ENCODE assay signal across 8 cellular contexts in genomic region chr1:6445062-6445763, GRCh38. TPM values are rescaled to one million over a fixed set of nuclear protein-coding genes. Genes with fewer than 3 reads are reported as not detected.
DNase-seq lines count a peak whose midpoint lies in the region; ATAC-seq and TF ChIP-seq lines count a peak whose summit lies in the region.

No MANE protein-coding gene starts in this region.

- no peak overlapping the region for H4K8ac ChIP-seq in H9 (replicated peaks; ENCODE audit: insufficient read length, low read depth, low read length)

- H3K27me3 ChIP-seq in H9 (ENCODE audit: insufficient read depth, low read length) (peaks cover 4% of the 10 kb centered on the region; the same call in 1 of the 2 replicates), tibial artery (peaks cover 0 to 75% of the 10 kb centered on the region in 2 donors)

- no peak overlapping the region for H3K4me3 ChIP-seq in tibial artery

- H3K79me1 ChIP-seq in H9 (ENCODE audit: insufficient read depth, low read depth, low read length, poor library complexity, severe bottlenecking), result no peaks in the 10 kb centered on the region

- CTCF ChIA-PET in activated CD4-positive, alpha-beta memory T cell treated with anti-CD3 and anti-CD28 coated beads for 36 hours (lab: Charles Lee), result interaction anchor here (0.7 to 5.0 kb wide), 8 partner anchors 9 to 442 kb away, joined by 3 to 21 read pairs (median 6); no protein-coding TSS in a partner anchor

- H3K27me3 Mint-ChIP-seq in H9 (ENCODE audit: low read depth), result peaks cover 17% of the 10 kb centered on the region
- peaks cover 33% of the 10 kb centered on the region for H3K27me3 Mint-ChIP-seq in activated CD4-positive, alpha-beta memory T cell treated with anti-CD3 and anti-CD28 coated beads for 36 hours
- peaks cover 34% of the 10 kb centered on the region for H3K27me3 Mint-ChIP-seq in activated T-helper 2 cell treated with anti-CD3 and anti-CD28 coated beads, Interferon-gamma antibody, Interleukin-2, Interleukin-4, amounts not matched to agents 10 μg/mL and 5 μg/mL and 100 μg/mL, durations not matched to agents 14 hours and 24 hours and 36 hours (ENCODE audit: low read depth)

- no CpG with 5 or more reads among the region's 19 CpGs for WGBS in H9 (ENCODE audit: extremely low coverage, insufficient read length, low lambda C conversion rate)

- H4K5ac ChIP-seq in H9 (ENCODE audit: insufficient read length, low read depth, low read length), result no peak overlapping the region

- intact Hi-C loops in activated CD4-positive, alpha-beta memory T cell treated with anti-CD3 and anti-CD28 coated beads for 36 hours (cut with micrococcal nuclease), result no loop called here
- intact Hi-C loops in left cardiac atrium (cut with DNase I) (no loop called here), tibial artery (cut with DNase I; ENCODE audit: low total_unique reads) (no loop called here)
- intact Hi-C loops in activated T-helper 2 cell treated with anti-CD3 and anti-CD28 coated beads, Interferon-gamma antibody, Interleukin-2, Interleukin-4, amounts not matched to agents 10 μg/mL and 5 μg/mL and 100 μg/mL, durations not matched to agents 14 hours and 24 hours and 36 hours (cut with micrococcal nuclease), result no loop called here

- DNase-seq in AG20443 (ENCODE audit: low spot score) (peak; percentile 68), H9 (peak; percentile 83), left cardiac atrium (no peak), tibial artery (no peak), cortex of kidney (lab: John Stamatoyannopoulos, UW) (no peak)
- DNase-seq in activated CD4-positive, alpha-beta memory T cell treated with anti-CD3 and anti-CD28 coated beads for 36 hours, result peak; percentile 66
- no peak for DNase-seq in activated T-helper 2 cell treated with anti-CD3 and anti-CD28 coated beads, Interferon-gamma antibody, Interleukin-2, Interleukin-4, amounts not matched to agents 10 μg/mL and 5 μg/mL and 100 μg/mL, durations not matched to agents 14 hours and 24 hours and 36 hours (ENCODE audit: low spot score)

- TF ChIP-seq CTCF in H9 (conservative IDR thresholded peaks at IDR 0.05), result peak; percentile 70
- peak; percentile 14 for TF ChIP-seq CTCF in tibial artery (IDR thresholded peaks at IDR 0.05)

- POLR2A ChIA-PET in activated CD4-positive, alpha-beta memory T cell treated with anti-CD3 and anti-CD28 coated beads for 36 hours (lab: Charles Lee), result no interaction called here

- no peak overlapping the region for H2AFZ ChIP-seq in H9 (ENCODE audit: low read length)

- no peaks in the 10 kb centered on the region for H3K9me3 ChIP-seq in H9 (ENCODE audit: control insufficient read depth, low read depth, low read length)
- no peaks in the 10 kb centered on the region for H3K9me3 ChIP-seq in tibial artery

- no peaks in the 10 kb centered on the region for H3K9me3 Mint-ChIP-seq in H9
- H3K9me3 Mint-ChIP-seq in activated CD4-positive, alpha-beta memory T cell treated with anti-CD3 and anti-CD28 coated beads for 36 hours, result no peaks in the 10 kb centered on the region
- no peaks in the 10 kb centered on the region for H3K9me3 Mint-ChIP-seq in activated T-helper 2 cell treated with anti-CD3 and anti-CD28 coated beads, Interferon-gamma antibody, Interleukin-2, Interleukin-4, amounts not matched to agents 10 μg/mL and 5 μg/mL and 100 μg/mL, durations not matched to agents 14 hours and 24 hours and 36 hours

- H2BK12ac ChIP-seq in H9 (ENCODE audit: insufficient read length, low read depth, low read length), result no peak overlapping the region

- H2BK20ac ChIP-seq in H9 (ENCODE audit: low read depth, low read length, poor library complexity, severe bottlenecking), result no peak overlapping the region

- no peak overlapping the region for H3K18ac ChIP-seq in H9 (ENCODE audit: insufficient read length, low read depth, low read length)

- peaks cover 8% of the 10 kb centered on the region for H3K23me2 ChIP-seq in H9 (ENCODE audit: insufficient read length, low read depth, low read length, poor library complexity, severe bottlenecking)

- H3K4me1 ChIP-seq in H9 (ENCODE audit: insufficient read depth, low read length) (no peaks in the 10 kb centered on the region; the same call in 1 of the 2 replicates), tibial artery (peaks cover 0 to 31% (median 26%) of the 10 kb centered on the region in 4 donors)

- H3K27ac Mint-ChIP-seq in H9, result peak overlapping the region in 2 of 3 experiments; percentile 7 to 28; a peak in 2 of 7 replicates
- H3K27ac Mint-ChIP-seq in activated CD4-positive, alpha-beta memory T cell treated with anti-CD3 and anti-CD28 coated beads for 36 hours, result no peak overlapping the region
- no peak overlapping the region for H3K27ac Mint-ChIP-seq in activated T-helper 2 cell treated with anti-CD3 and anti-CD28 coated beads, Interferon-gamma antibody, Interleukin-2, Interleukin-4, amounts not matched to agents 10 μg/mL and 5 μg/mL and 100 μg/mL, durations not matched to agents 14 hours and 24 hours and 36 hours

- no peak overlapping the region for H3T11ph ChIP-seq in H9 (ENCODE audit: low read length)

- H3K56ac ChIP-seq in H9 (ENCODE audit: insufficient read length, low read depth, low read length), result no peak overlapping the region

- no peaks in the 10 kb centered on the region for H3K79me2 ChIP-seq in H9 (ENCODE audit: insufficient read depth, low read length)

- no peak overlapping the region for H3K27ac ChIP-seq in H9 (ENCODE audit: insufficient read length, low read depth, low read length)
- no peak overlapping the region for H3K27ac ChIP-seq in tibial artery

- ATAC-seq in left cardiac atrium (peak; percentile 25 to 35), HG03196 (IDR thresholded peaks at IDR 0.05; ENCODE audit: unreplicated experiment) (no peak)

- H4K20me1 ChIP-seq in H9 (ENCODE audit: control insufficient read depth, insufficient read depth, insufficient read length), result no peaks in the 10 kb centered on the region

- peak overlapping the region in 1 of 2 experiments; percentile 25; a peak in 2 of 5 replicates for H3K4me3 Mint-ChIP-seq in H9
- no peak overlapping the region for H3K4me3 Mint-ChIP-seq in activated CD4-positive, alpha-beta memory T cell treated with anti-CD3 and anti-CD28 coated beads for 36 hours
- H3K4me3 Mint-ChIP-seq in activated T-helper 2 cell treated with anti-CD3 and anti-CD28 coated beads, Interferon-gamma antibody, Interleukin-2, Interleukin-4, amounts not matched to agents 10 μg/mL and 5 μg/mL and 100 μg/mL, durations not matched to agents 14 hours and 24 hours and 36 hours (ENCODE audit: low read depth), result no peak overlapping the region

- H2BK120ac ChIP-seq in H9 (ENCODE audit: low read depth, low read length, poor library complexity, severe bottlenecking), result no peak overlapping the region

- H3K4me1 Mint-ChIP-seq in H9, result peaks cover 31 to 42% of the 10 kb centered on the region in 2 experiments
- H3K4me1 Mint-ChIP-seq in activated CD4-positive, alpha-beta memory T cell treated with anti-CD3 and anti-CD28 coated beads for 36 hours (ENCODE audit: low read depth), result peaks cover 20% of the 10 kb centered on the region
- H3K4me1 Mint-ChIP-seq in activated T-helper 2 cell treated with anti-CD3 and anti-CD28 coated beads, Interferon-gamma antibody, Interleukin-2, Interleukin-4, amounts not matched to agents 10 μg/mL and 5 μg/mL and 100 μg/mL, durations not matched to agents 14 hours and 24 hours and 36 hours (ENCODE audit: low read depth), result peaks cover 9% of the 10 kb centered on the region

- no peak overlapping the region for H4K91ac ChIP-seq in H9 (ENCODE audit: insufficient read length, low read depth, low read length)

- H2BK15ac ChIP-seq in H9 (ENCODE audit: low read depth, low read length), result no peak overlapping the region

- no peak overlapping the region for H3K4ac ChIP-seq in H9 (ENCODE audit: low read depth, low read length)

- H3K9ac ChIP-seq in H9 (ENCODE audit: extremely low read depth, insufficient read length, low read length), result no peak overlapping the region

- no peak overlapping the region for H3K23ac ChIP-seq in H9 (ENCODE audit: insufficient read length, low read depth, low read length)

- H3K36me3 ChIP-seq in tibial artery, result no peaks in the 10 kb centered on the region

- no peak overlapping the region for H2AK5ac ChIP-seq in H9 (ENCODE audit: insufficient read length, low read length)

- no peak overlapping the region for H3K4me2 ChIP-seq in H9 (ENCODE audit: insufficient read depth, insufficient read length, low read length)

- no peaks in the 10 kb centered on the region; a peak in 1 of 7 replicates for H3K36me3 Mint-ChIP-seq in H9 (ENCODE audit: insufficient read depth in 1 of 3, low read depth in 3 of 3)
- H3K36me3 Mint-ChIP-seq in activated CD4-positive, alpha-beta memory T cell treated with anti-CD3 and anti-CD28 coated beads for 36 hours, result no peaks in the 10 kb centered on the region
- no peaks in the 10 kb centered on the region for H3K36me3 Mint-ChIP-seq in activated T-helper 2 cell treated with anti-CD3 and anti-CD28 coated beads, Interferon-gamma antibody, Interleukin-2, Interleukin-4, amounts not matched to agents 10 μg/mL and 5 μg/mL and 100 μg/mL, durations not matched to agents 14 hours and 24 hours and 36 hours (ENCODE audit: low read depth)

- H2BK5ac ChIP-seq in H9 (ENCODE audit: insufficient read length, low read length), result no peak overlapping the region

- H3K14ac ChIP-seq in H9 (ENCODE audit: insufficient read depth, low read length), result no peak overlapping the region; the same call in 1 of the 2 replicates

RNA-seq across cellular contexts. Expression of gene ESPN, which starts 20.6 kb away (rescaled TPM):
- total RNA-seq in H9 (2021), result 53.1 and 59.3 TPM in 2 replicates
- 1 to 10 TPM in 1 of 2 experiments, under 1 TPM in 1; 0.83 to 1.5 TPM for total RNA-seq in activated CD4-positive, alpha-beta memory T cell treated with anti-CD3 and anti-CD28 coated beads for 36 hours
- total RNA-seq in left cardiac atrium, result under 1 TPM; 0.42 to 0.44 TPM
- 0.87 and 1.0 TPM in 2 replicates for total RNA-seq in activated T-helper 2 cell treated with anti-CD3 and anti-CD28 coated beads, Interferon-gamma antibody, Interleukin-2, Interleukin-4, amounts not matched to agents 10 μg/mL and 5 μg/mL and 100 μg/mL, durations not matched to agents 14 hours and 24 hours and 36 hours

RNA-seq across cellular contexts. Expression of gene TNFRSF25, which starts 20.8 kb away (rescaled TPM):
- total RNA-seq in H9 (2021) (18.3 and 19.4 TPM in 2 replicates), left cardiac atrium (1 to 10 TPM; 5.5 to 5.9 TPM)
- total RNA-seq in activated CD4-positive, alpha-beta memory T cell treated with anti-CD3 and anti-CD28 coated beads for 36 hours, result 10 to 100 TPM; 90.0 to 97.4 TPM
- total RNA-seq in activated T-helper 2 cell treated with anti-CD3 and anti-CD28 coated beads, Interferon-gamma antibody, Interleukin-2, Interleukin-4, amounts not matched to agents 10 μg/mL and 5 μg/mL and 100 μg/mL, durations not matched to agents 14 hours and 24 hours and 36 hours, result 88.0 and 89.7 TPM in 2 replicates

RNA-seq across cellular contexts. Expression of gene HES2, which starts 25.5 kb away (rescaled TPM):
- total RNA-seq in H9 (2021) (0.81 and 1.2 TPM in 2 replicates), left cardiac atrium (under 1 TPM in 1 of 2 donors, not detected in 1; 0.37 TPM)
- total RNA-seq in activated CD4-positive, alpha-beta memory T cell treated with anti-CD3 and anti-CD28 coated beads for 36 hours, result under 1 TPM in 1 of 2 experiments, not detected in 1; 0.07 TPM
- 0.21 and 0.51 TPM in 2 replicates for total RNA-seq in activated T-helper 2 cell treated with anti-CD3 and anti-CD28 coated beads, Interferon-gamma antibody, Interleukin-2, Interleukin-4, amounts not matched to agents 10 μg/mL and 5 μg/mL and 100 μg/mL, durations not matched to agents 14 hours and 24 hours and 36 hours

RNA-seq across cellular contexts. Expression of gene PLEKHG5, which starts 46.3 kb away (rescaled TPM):
- 20.7 and 22.3 TPM in 2 replicates for total RNA-seq in H9 (2021)
- 1 to 10 TPM; 2.1 to 2.2 TPM for total RNA-seq in activated CD4-positive, alpha-beta memory T cell treated with anti-CD3 and anti-CD28 coated beads for 36 hours
- total RNA-seq in left cardiac atrium, result 10 to 100 TPM; 10.7 to 11.8 TPM
- total RNA-seq in activated T-helper 2 cell treated with anti-CD3 and anti-CD28 coated beads, Interferon-gamma antibody, Interleukin-2, Interleukin-4, amounts not matched to agents 10 μg/mL and 5 μg/mL and 100 μg/mL, durations not matched to agents 14 hours and 24 hours and 36 hours, result 1.1 and 1.6 TPM in 2 replicates

RNA-seq across cellular contexts. Expression of gene ACOT7, which starts 51.6 kb away (rescaled TPM):
- total RNA-seq in H9 (2021) (85.2 and 87.4 TPM in 2 replicates), left cardiac atrium (10 to 100 TPM in 1 of 2 donors, 1 to 10 TPM in 1; 9.9 to 12.9 TPM)
- 10 to 100 TPM; 93.8 to 94.6 TPM for total RNA-seq in activated CD4-positive, alpha-beta memory T cell treated with anti-CD3 and anti-CD28 coated beads for 36 hours
- total RNA-seq in activated T-helper 2 cell treated with anti-CD3 and anti-CD28 coated beads, Interferon-gamma antibody, Interleukin-2, Interleukin-4, amounts not matched to agents 10 μg/mL and 5 μg/mL and 100 μg/mL, durations not matched to agents 14 hours and 24 hours and 36 hours, result 128 and 132 TPM in 2 replicates

Comparison
In these comparisons a context has a peak if more than half of its experiments do, and no peak if none do; other contexts are left out.
1. DNase-seq: peak in AG20443 (single experiment), H9 (single experiment) and activated CD4-positive, alpha-beta memory T cell treated with anti-CD3 and anti-CD28 coated beads for 36 hours (single experiment); none in left cardiac atrium (single experiment), tibial artery (0 of 2), cortex of kidney (single experiment) and activated T-helper 2 cell treated with anti-CD3 and anti-CD28 coated beads, Interferon-gamma antibody, Interleukin-2, Interleukin-4, amounts not matched to agents 10 μg/mL and 5 μg/mL and 100 μg/mL, durations not matched to agents 14 hours and 24 hours and 36 hours (single experiment).
2. H3K27ac Mint-ChIP-seq: peak in H9 (2 of 3); none in activated CD4-positive, alpha-beta memory T cell treated with anti-CD3 and anti-CD28 coated beads for 36 hours (single experiment) and activated T-helper 2 cell treated with anti-CD3 and anti-CD28 coated beads, Interferon-gamma antibody, Interleukin-2, Interleukin-4, amounts not matched to agents 10 μg/mL and 5 μg/mL and 100 μg/mL, durations not matched to agents 14 hours and 24 hours and 36 hours (single experiment).
3. RNA of gene ESPN, which starts 20.6 kb away (total RNA-seq): 53.1 to 59.3 TPM in H9; 0.83 to 1.5 TPM in activated CD4-positive, alpha-beta memory T cell treated with anti-CD3 and anti-CD28 coated beads for 36 hours, 0.87 to 1.0 TPM in activated T-helper 2 cell treated with anti-CD3 and anti-CD28 coated beads, Interferon-gamma antibody, Interleukin-2, Interleukin-4, amounts not matched to agents 10 μg/mL and 5 μg/mL and 100 μg/mL, durations not matched to agents 14 hours and 24 hours and 36 hours and 0.42 to 0.44 TPM in left cardiac atrium; every median in the first group is over 10 times any median in the second.